23 cellular contexts compared by ENCODE assay signal in genomic region chr7:114156178-114156577, GRCh38.
DNase-seq lines count a peak whose midpoint lies in the region; ATAC-seq, FAIRE-seq and TF ChIP-seq lines count a peak whose summit lies in the region.
"Had no signal": no experiment of that assay in that cellular context is flagged by ENCODE, and none has a peak within 500 bp of the region (broad histone marks: within the 10 kb centered on the region; RNA-seq: fewer than 3 reads in every experiment).

No MANE protein-coding gene starts in this region.

- H2BK120ac ChIP-seq in H1 (replicated peaks; ENCODE audit: low read depth, low read length) (no peak overlapping the region), mesendoderm (ENCODE audit: low read depth, low read length) (no peak overlapping the region)

- H3K23ac ChIP-seq in H1 (ENCODE audit: insufficient read length) = no peak overlapping the region
- H3K23ac ChIP-seq in mesendoderm (ENCODE audit: low read length) = no peak overlapping the region

- H3K14ac ChIP-seq in H1 (ENCODE audit: insufficient read length) = no peak overlapping the region

- intact Hi-C loops in esophagus squamous epithelium (cut with DNase I) = no loop called here

- H2BK12ac ChIP-seq in H1 (ENCODE audit: low read depth, low read length) = no peak overlapping the region; the same call in 1 of the 2 replicates

- no peak overlapping the region for H4K91ac ChIP-seq in H1 (replicated peaks; ENCODE audit: insufficient read length, low read length)

- no peak overlapping the region for H4K5ac ChIP-seq in H1 (ENCODE audit: insufficient read length, low read depth, low read length)
- H4K5ac ChIP-seq in mesendoderm (ENCODE audit: low read length) = no peak overlapping the region

- no peak overlapping the region for H3K56ac ChIP-seq in H1 (replicated peaks; ENCODE audit: insufficient read length, low read depth, low read length)
- peak overlapping the region; percentile 51 for H3K56ac ChIP-seq in mesendoderm (ENCODE audit: low read length)

- H3K36me3 ChIP-seq in SJCRH30 = no peaks in the 10 kb centered on the region
- H3K36me3 ChIP-seq in H1 (ENCODE audit: control insufficient read depth in 2 of 4, insufficient read depth in 4 of 4, low read length in 3 of 4) = no peaks in the 10 kb centered on the region
- no peaks in the 10 kb centered on the region for H3K36me3 ChIP-seq in mesendoderm (ENCODE audit: control insufficient read depth, insufficient read depth, low read length)
- no peaks in the 10 kb centered on the region for H3K36me3 ChIP-seq in esophagus squamous epithelium
- H3K36me3 ChIP-seq: BLaER1 treated with 17β-estradiol and CSF1 and Interleukin-3, amounts not matched to agents 10 nM and 100 nM had no signal

- WGBS in H1 (ENCODE audit: extremely low coverage in 1 of 2, insufficient coverage in 1 of 2, insufficient read length in 1 of 2, insufficient replicate concordance in 2 of 2, low coverage in 1 of 2, low lambda C conversion rate in 2 of 2, missing lambda C conversion rate in 1 of 2), 2 experiments = 58% methylated on average over 1 of the region's 1 CpG; no CpG with 5 or more reads in 1 of the 2 experiments
- no CpG with 5 or more reads among the region's 1 CpG for WGBS in mesendoderm (ENCODE audit: extremely low coverage, insufficient coverage, low lambda C conversion rate)
- WGBS in esophagus squamous epithelium, 2 donors = 94% methylated on average over 1 of the region's 1 CpG; no CpG with 5 or more reads in 1 of the 2 donors

- TF ChIP-seq EP300 in H1 (IDR thresholded peaks at IDR 0.05; ENCODE audit: borderline replicate concordance in 1 of 2, low read depth in 2 of 2, low read length in 2 of 2) = no peak

- H3K23me2 ChIP-seq in H1 (ENCODE audit: low read depth, low read length) = no peaks in the 10 kb centered on the region

- FAIRE-seq in H1 (lab: Jason Lieb, UNC) = no peak
- FAIRE-seq: A549, D721Med, GM12878, GM12892, GM18507 had no signal

- H2BK5ac ChIP-seq in H1 (ENCODE audit: low read depth, low read length) (no peak overlapping the region), mesendoderm (ENCODE audit: low read length) (no peak overlapping the region)

- no peak overlapping the region for H2BK15ac ChIP-seq in H1 (ENCODE audit: low read length)
- no peak overlapping the region for H2BK15ac ChIP-seq in mesendoderm (replicated peaks; ENCODE audit: low read depth)

- TF ChIP-seq CTCF in H1 (IDR thresholded peaks at IDR 0.05; ENCODE audit: control extremely low read depth in 1 of 3, insufficient read depth in 1 of 3, low read depth in 1 of 3, low read length in 3 of 3) (no peak), esophagus squamous epithelium (IDR thresholded peaks at IDR 0.05) (no peak)

- no peak overlapping the region for H2AFZ ChIP-seq in H1 (ENCODE audit: low read length)

- DNase-seq in ELF-1 (ENCODE audit: low read depth, low spot score) (peak; percentile 4), SJCRH30 (no peak), H1 (ENCODE audit: low read depth in 1 of 2, low spot score in 2 of 2) (no peak), mesendoderm (peak; percentile 69), esophagus squamous epithelium (lab: John Stamatoyannopoulos, UW) (no peak), inferior parietal cortex (ENCODE audit: extremely low spot score) (no peak)
- DNase-seq: AML-193; Caco-2; Calu3; CD4-positive, alpha-beta T cell; CD8-positive, alpha-beta T cell; DMS79 treated with DMSO at 0.1 percent for 48 hours; GDM1 had no signal

- H3K27me3 ChIP-seq in SJCRH30 (no peaks in the 10 kb centered on the region), H1 (replicated peaks in 1 of 4; ENCODE audit: control insufficient read depth in 3 of 4, extremely low read depth in 1 of 4, insufficient read depth in 3 of 4, low read length in 3 of 4) (no peaks in the 10 kb centered on the region), mesendoderm (ENCODE audit: insufficient read depth, low read length, poor library complexity) (no peaks in the 10 kb centered on the region), esophagus squamous epithelium (no peaks in the 10 kb centered on the region)
- H3K27me3 ChIP-seq: BLaER1 treated with 17β-estradiol and CSF1 and Interleukin-3, amounts not matched to agents 10 nM and 100 nM had no signal

- TF ChIP-seq POLR2A in H1 (IDR thresholded peaks at IDR 0.05; ENCODE audit: control extremely low read depth in 1 of 2, low read depth in 2 of 2, low read length in 2 of 2) = no peak
- TF ChIP-seq POLR2A in esophagus squamous epithelium (IDR thresholded peaks at IDR 0.05) = no peak

- H3K79me2 ChIP-seq in H1 (ENCODE audit: control insufficient read depth in 1 of 2, insufficient read depth in 2 of 2, low read length in 2 of 2) = no peaks in the 10 kb centered on the region
- H3K79me2 ChIP-seq in mesendoderm (ENCODE audit: control insufficient read depth, insufficient read depth, low read length) = no peaks in the 10 kb centered on the region

- H3K18ac ChIP-seq in H1 (ENCODE audit: extremely low read depth, low read length) (no peak overlapping the region), mesendoderm (ENCODE audit: low read length) (peak overlapping the region; percentile 61)

- no peaks in the 10 kb centered on the region; the same call in 1 of the 2 replicates for H3K9me3 ChIP-seq in SJCRH30 (replicated peaks)
- no peaks in the 10 kb centered on the region for H3K9me3 ChIP-seq in H1 (ENCODE audit: insufficient read depth in 2 of 2, low read depth in 1 of 2, low read length in 1 of 2)
- no peaks in the 10 kb centered on the region for H3K9me3 ChIP-seq in esophagus squamous epithelium
- H3K9me3 ChIP-seq: A549; BLaER1 treated with 17β-estradiol and CSF1 and Interleukin-3, amounts not matched to agents 10 nM and 100 nM; Caco-2 had no signal

- CTCF ChIA-PET in H1 (lab: Charles Lee; ENCODE audit: partially characterized antibody) = no interaction called here

- H3K27ac ChIP-seq in SJCRH30 (peak overlapping the region; percentile 98), H1 (ENCODE audit: low read depth, low read length) (no peak overlapping the region), mesendoderm (ENCODE audit: low read depth, low read length) (peak overlapping the region; percentile 26), esophagus squamous epithelium (no peak overlapping the region)
- H3K27ac ChIP-seq: 22Rv1; A549; BLaER1 treated with 17β-estradiol and CSF1 and Interleukin-3, amounts not matched to agents 10 nM and 100 nM; C4-2B had no signal

- H2AK5ac ChIP-seq in H1 (ENCODE audit: low read depth, low read length) (no peak overlapping the region), mesendoderm (ENCODE audit: low read length) (no peak overlapping the region)

- POLR2A ChIA-PET in H1 (lab: Charles Lee; ENCODE audit: partially characterized antibody) = no interaction called here

- H4K20me1 ChIP-seq in H1 (replicated peaks in 1 of 2; ENCODE audit: control insufficient read depth in 1 of 2, insufficient read depth in 2 of 2, low read length in 2 of 2) = no peaks in the 10 kb centered on the region
- H4K20me1 ChIP-seq: BLaER1 treated with 17β-estradiol and CSF1 and Interleukin-3, amounts not matched to agents 10 nM and 100 nM had no signal

- H3K9ac ChIP-seq in H1 (replicated peaks in 1 of 4; ENCODE audit: extremely low read depth in 1 of 4, low read depth in 3 of 4, low read length in 3 of 4) = no peak overlapping the region
- no peak overlapping the region for H3K9ac ChIP-seq in mesendoderm (ENCODE audit: low read length)
- H3K9ac ChIP-seq: BLaER1 treated with 17β-estradiol and CSF1 and Interleukin-3, amounts not matched to agents 10 nM and 100 nM had no signal

- H3K4me2 ChIP-seq in H1 (ENCODE audit: insufficient read depth in 1 of 2, low read depth in 2 of 2, low read length in 2 of 2) = 0 out of 4 replicates have a peak overlapping the region, but pooled peaks of 1 of the 2 experiments have one; percentile 19
- H3K4me2 ChIP-seq in mesendoderm (ENCODE audit: low read length) = no peak overlapping the region
- H3K4me2 ChIP-seq: A549; BLaER1 treated with 17β-estradiol and CSF1 and Interleukin-3, amounts not matched to agents 10 nM and 100 nM had no signal

- H3K4ac ChIP-seq in H1 (replicated peaks; ENCODE audit: insufficient read length, low read depth, low read length) = no peak overlapping the region
- H3K4ac ChIP-seq in mesendoderm (ENCODE audit: low read depth, low read length) = no peak overlapping the region

- H3K4me1 ChIP-seq in SJCRH30 (peaks cover 46% of the 10 kb centered on the region), H1 (replicated peaks in 1 of 4; ENCODE audit: control insufficient read depth in 3 of 4, insufficient read depth in 4 of 4, low read length in 3 of 4) (peaks cover 4 to 15% (median 13%) of the 10 kb centered on the region in 4 experiments), mesendoderm (ENCODE audit: control insufficient read depth, low read depth, low read length) (peaks cover 5% of the 10 kb centered on the region), esophagus squamous epithelium (no peaks in the 10 kb centered on the region)
- H3K4me1 ChIP-seq: A549; BLaER1 treated with 17β-estradiol and CSF1 and Interleukin-3, amounts not matched to agents 10 nM and 100 nM; Caco-2 had no signal

- TF ChIP-seq RAD21 in H1 (IDR thresholded peaks at IDR 0.05 in 1 of 2, conservative IDR thresholded peaks at IDR 0.05 in 1 of 2; ENCODE audit: low read depth in 2 of 2, low read length in 2 of 2) = no peak

- ATAC-seq in GM19455 (IDR thresholded peaks at IDR 0.05; ENCODE audit: unreplicated experiment) (no peak), HG03159 (IDR thresholded peaks at IDR 0.05; ENCODE audit: unreplicated experiment) (no peak)
- ATAC-seq: A549; CD8-positive, alpha-beta T cell; GM12878 had no signal

- no peak overlapping the region for H4K8ac ChIP-seq in H1 (ENCODE audit: extremely low read depth, insufficient read depth, low read length)
- no peak overlapping the region for H4K8ac ChIP-seq in mesendoderm (ENCODE audit: low read depth, low read length)

- H3K4me3 ChIP-seq in SJCRH30 (peak overlapping the region; percentile 51), H1 (ENCODE audit: extremely low read depth in 1 of 4, insufficient read depth in 2 of 4, low read depth in 3 of 4, low read length in 4 of 4) (no peak overlapping the region), mesendoderm (ENCODE audit: low read length) (no peak overlapping the region), esophagus squamous epithelium (no peak overlapping the region)
- H3K4me3 ChIP-seq: A549; BLaER1 treated with 17β-estradiol and CSF1 and Interleukin-3, amounts not matched to agents 10 nM and 100 nM; GM12878 had no signal

- H3K79me1 ChIP-seq in H1 (ENCODE audit: low read depth, low read length) (no peaks in the 10 kb centered on the region), mesendoderm (ENCODE audit: low read length) (no peaks in the 10 kb centered on the region)

- H2BK20ac ChIP-seq in H1 (ENCODE audit: low read length) = peak overlapping the region; percentile 91; the same call in 1 of the 2 replicates

TF ChIP-seq in H1, 55 proteins besides CTCF, POLR2A, EP300 and RAD21:
- no peak for TF ChIP-seq KDM4A (IDR thresholded peaks at IDR 0.05; ENCODE audit: low read depth, low read length, severe bottlenecking)

Comparison
In these comparisons a context has a peak if more than half of its experiments do, and no peak if none do; other contexts are left out.
1. DNase-seq: peak in ELF-1 (single experiment) and mesendoderm (single experiment); none in SJCRH30 (0 of 2), H1 (0 of 2), esophagus squamous epithelium (single experiment) and inferior parietal cortex (single experiment).
2. H3K27ac ChIP-seq: peak in SJCRH30 (single experiment) and mesendoderm (single experiment); none in H1 (single experiment) and esophagus squamous epithelium (0 of 4).